ENCODE assay signal across 1 cellular context in the genomic region with DNA sequence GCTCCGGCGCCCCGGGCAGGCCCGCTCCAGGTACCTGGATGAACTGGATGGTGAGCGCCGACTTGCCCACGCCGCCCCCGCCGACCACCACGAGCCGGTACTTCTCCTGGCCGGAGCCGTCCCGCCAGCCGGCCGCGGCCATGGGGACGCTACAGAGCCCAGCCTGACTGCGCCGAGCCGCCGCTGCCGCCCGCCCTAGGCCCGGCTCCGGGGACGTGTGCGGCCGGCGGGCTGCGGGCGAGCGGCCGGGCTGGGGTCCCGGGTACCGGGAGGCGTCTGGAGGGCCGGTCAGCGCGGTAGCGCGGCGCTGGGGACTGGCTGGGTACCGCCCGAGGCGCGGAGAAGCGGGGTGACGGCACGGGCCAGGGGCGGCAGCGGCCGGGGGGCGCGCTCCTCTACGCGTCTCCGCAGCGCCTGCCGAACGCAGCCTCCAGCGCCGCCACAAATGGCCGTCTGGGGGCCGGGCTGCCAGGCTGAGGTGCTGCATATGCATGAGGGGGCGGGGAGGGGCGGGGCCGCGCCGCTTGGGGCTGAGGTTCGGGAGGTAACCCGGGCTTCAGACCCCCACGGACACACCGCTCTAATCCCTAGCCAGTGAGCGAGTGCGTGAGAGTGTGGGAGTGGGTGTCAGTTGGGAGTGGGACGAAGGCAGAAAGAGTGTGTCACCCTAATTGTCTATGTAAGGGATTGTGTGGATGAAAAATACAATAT.
A peak's percentile ranks its signal among the peaks of the same experiment; 100 is the strongest.
TF ChIP-seq lines count a peak whose summit lies in the region.

A gene (minus strand): TSS at position 455 of the 711 bp plus-strand sequence. CDS start 313 bp downstream, at position 142.

TF ChIP-seq in HepG2, 621 proteins besides CTCF, POLR2A, EP300 and RAD21 (continued from another document and continues in another):
- TF ChIP-seq, protein P1, sequence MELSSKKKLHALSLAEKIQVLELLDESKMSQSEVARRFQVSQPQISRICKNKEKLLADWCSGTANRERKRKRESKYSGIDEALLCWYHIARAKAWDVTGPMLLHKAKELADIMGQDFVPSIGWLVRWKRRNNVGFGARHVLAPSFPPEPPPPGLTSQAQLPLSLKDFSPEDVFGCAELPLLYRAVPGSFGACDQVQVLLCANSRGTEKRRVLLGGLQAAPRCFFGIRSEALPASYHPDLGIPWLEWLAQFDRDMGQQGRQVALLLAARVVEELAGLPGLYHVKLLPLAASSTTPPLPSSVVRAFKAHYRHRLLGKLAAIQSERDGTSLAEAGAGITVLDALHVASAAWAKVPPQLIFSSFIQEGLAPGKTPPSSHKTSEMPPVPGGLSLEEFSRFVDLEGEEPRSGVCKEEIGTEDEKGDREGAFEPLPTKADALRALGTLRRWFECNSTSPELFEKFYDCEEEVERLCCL (CRISPR knock-in tag; IDR thresholded peaks at IDR 0.05; ENCODE audit: borderline replicate concordance), result no peak
- no peak for TF ChIP-seq RORA (CRISPR knock-in tag; IDR thresholded peaks at IDR 0.05)
- no peak for TF ChIP-seq HOXA7 (CRISPR knock-in tag; IDR thresholded peaks at IDR 0.05)
- no peak for TF ChIP-seq STAT5B (CRISPR knock-in tag; IDR thresholded peaks at IDR 0.05)
- TF ChIP-seq HDAC1 (CRISPR knock-in tag; IDR thresholded peaks at IDR 0.05), result 0 out of 2 replicates have a peak, but pooled peaks have one; percentile 18
- no peak for TF ChIP-seq PAF1 (CRISPR knock-in tag; IDR thresholded peaks at IDR 0.05)
- TF ChIP-seq ZNF564 (CRISPR knock-in tag; IDR thresholded peaks at IDR 0.05), result 0 out of 2 replicates have a peak, but pooled peaks have one; percentile 37
- no peak for TF ChIP-seq ZNF30 (CRISPR knock-in tag; IDR thresholded peaks at IDR 0.05)
- no peak for TF ChIP-seq ZNF225 (CRISPR knock-in tag; IDR thresholded peaks at IDR 0.05)
- TF ChIP-seq, protein P2, sequence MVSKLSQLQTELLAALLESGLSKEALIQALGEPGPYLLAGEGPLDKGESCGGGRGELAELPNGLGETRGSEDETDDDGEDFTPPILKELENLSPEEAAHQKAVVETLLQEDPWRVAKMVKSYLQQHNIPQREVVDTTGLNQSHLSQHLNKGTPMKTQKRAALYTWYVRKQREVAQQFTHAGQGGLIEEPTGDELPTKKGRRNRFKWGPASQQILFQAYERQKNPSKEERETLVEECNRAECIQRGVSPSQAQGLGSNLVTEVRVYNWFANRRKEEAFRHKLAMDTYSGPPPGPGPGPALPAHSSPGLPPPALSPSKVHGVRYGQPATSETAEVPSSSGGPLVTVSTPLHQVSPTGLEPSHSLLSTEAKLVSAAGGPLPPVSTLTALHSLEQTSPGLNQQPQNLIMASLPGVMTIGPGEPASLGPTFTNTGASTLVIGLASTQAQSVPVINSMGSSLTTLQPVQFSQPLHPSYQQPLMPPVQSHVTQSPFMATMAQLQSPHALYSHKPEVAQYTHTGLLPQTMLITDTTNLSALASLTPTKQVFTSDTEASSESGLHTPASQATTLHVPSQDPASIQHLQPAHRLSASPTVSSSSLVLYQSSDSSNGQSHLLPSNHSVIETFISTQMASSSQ (IDR thresholded peaks at IDR 0.05; ENCODE audit: low read depth), result no peak
- TF ChIP-seq, protein P2 (CRISPR knock-in tag; IDR thresholded peaks at IDR 0.05; ENCODE audit: borderline replicate concordance), result no peak
- TF ChIP-seq, protein P3, sequence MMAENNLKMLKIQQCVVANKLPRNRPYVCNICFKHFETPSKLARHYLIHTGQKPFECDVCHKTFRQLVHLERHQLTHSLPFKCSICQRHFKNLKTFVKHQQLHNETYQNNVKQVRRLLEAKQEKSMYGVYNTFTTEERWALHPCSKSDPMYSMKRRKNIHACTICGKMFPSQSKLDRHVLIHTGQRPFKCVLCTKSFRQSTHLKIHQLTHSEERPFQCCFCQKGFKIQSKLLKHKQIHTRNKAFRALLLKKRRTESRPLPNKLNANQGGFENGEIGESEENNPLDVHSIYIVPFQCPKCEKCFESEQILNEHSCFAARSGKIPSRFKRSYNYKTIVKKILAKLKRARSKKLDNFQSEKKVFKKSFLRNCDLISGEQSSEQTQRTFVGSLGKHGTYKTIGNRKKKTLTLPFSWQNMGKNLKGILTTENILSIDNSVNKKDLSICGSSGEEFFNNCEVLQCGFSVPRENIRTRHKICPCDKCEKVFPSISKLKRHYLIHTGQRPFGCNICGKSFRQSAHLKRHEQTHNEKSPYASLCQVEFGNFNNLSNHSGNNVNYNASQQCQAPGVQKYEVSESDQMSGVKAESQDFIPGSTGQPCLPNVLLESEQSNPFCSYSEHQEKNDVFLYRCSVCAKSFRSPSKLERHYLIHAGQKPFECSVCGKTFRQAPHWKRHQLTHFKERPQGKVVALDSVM (CRISPR knock-in tag; IDR thresholded peaks at IDR 0.05), result no peak
- no peak for TF ChIP-seq ARID2 (CRISPR knock-in tag; IDR thresholded peaks at IDR 0.05; ENCODE audit: borderline replicate concordance)
- TF ChIP-seq ZFP90 (CRISPR knock-in tag; IDR thresholded peaks at IDR 0.05; ENCODE audit: borderline replicate concordance), result no peak
- TF ChIP-seq BCL6 (CRISPR knock-in tag; IDR thresholded peaks at IDR 0.05), result no peak
- no peak for TF ChIP-seq MED13 (CRISPR knock-in tag; IDR thresholded peaks at IDR 0.05)
- no peak for TF ChIP-seq RARG (CRISPR knock-in tag; IDR thresholded peaks at IDR 0.05; ENCODE audit: low read depth)
- TF ChIP-seq HMG20B (CRISPR knock-in tag; conservative IDR thresholded peaks at IDR 0.05), result no peak
- TF ChIP-seq, protein P4, sequence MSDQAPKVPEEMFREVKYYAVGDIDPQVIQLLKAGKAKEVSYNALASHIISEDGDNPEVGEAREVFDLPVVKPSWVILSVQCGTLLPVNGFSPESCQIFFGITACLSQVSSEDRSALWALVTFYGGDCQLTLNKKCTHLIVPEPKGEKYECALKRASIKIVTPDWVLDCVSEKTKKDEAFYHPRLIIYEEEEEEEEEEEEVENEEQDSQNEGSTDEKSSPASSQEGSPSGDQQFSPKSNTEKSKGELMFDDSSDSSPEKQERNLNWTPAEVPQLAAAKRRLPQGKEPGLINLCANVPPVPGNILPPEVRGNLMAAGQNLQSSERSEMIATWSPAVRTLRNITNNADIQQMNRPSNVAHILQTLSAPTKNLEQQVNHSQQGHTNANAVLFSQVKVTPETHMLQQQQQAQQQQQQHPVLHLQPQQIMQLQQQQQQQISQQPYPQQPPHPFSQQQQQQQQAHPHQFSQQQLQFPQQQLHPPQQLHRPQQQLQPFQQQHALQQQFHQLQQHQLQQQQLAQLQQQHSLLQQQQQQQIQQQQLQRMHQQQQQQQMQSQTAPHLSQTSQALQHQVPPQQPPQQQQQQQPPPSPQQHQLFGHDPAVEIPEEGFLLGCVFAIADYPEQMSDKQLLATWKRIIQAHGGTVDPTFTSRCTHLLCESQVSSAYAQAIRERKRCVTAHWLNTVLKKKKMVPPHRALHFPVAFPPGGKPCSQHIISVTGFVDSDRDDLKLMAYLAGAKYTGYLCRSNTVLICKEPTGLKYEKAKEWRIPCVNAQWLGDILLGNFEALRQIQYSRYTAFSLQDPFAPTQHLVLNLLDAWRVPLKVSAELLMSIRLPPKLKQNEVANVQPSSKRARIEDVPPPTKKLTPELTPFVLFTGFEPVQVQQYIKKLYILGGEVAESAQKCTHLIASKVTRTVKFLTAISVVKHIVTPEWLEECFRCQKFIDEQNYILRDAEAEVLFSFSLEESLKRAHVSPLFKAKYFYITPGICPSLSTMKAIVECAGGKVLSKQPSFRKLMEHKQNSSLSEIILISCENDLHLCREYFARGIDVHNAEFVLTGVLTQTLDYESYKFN (CRISPR knock-in tag; conservative IDR thresholded peaks at IDR 0.05), result 0 out of 2 replicates have a peak, but pooled peaks have one; percentile 31
- TF ChIP-seq, protein P5, sequence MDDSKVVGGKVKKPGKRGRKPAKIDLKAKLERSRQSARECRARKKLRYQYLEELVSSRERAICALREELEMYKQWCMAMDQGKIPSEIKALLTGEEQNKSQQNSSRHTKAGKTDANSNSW (CRISPR knock-in tag; IDR thresholded peaks at IDR 0.05; ENCODE audit: borderline replicate concordance), result no peak
- TF ChIP-seq ZNF496 (CRISPR knock-in tag; IDR thresholded peaks at IDR 0.05; ENCODE audit: insufficient replicate concordance), result no peak
- TF ChIP-seq, protein P6, sequence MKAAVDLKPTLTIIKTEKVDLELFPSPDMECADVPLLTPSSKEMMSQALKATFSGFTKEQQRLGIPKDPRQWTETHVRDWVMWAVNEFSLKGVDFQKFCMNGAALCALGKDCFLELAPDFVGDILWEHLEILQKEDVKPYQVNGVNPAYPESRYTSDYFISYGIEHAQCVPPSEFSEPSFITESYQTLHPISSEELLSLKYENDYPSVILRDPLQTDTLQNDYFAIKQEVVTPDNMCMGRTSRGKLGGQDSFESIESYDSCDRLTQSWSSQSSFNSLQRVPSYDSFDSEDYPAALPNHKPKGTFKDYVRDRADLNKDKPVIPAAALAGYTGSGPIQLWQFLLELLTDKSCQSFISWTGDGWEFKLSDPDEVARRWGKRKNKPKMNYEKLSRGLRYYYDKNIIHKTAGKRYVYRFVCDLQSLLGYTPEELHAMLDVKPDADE (CRISPR knock-in tag; IDR thresholded peaks at IDR 0.05), result 0 out of 2 replicates have a peak, but pooled peaks have one; percentile 76
- TF ChIP-seq ZNF556 (CRISPR knock-in tag; IDR thresholded peaks at IDR 0.05; ENCODE audit: borderline replicate concordance), result no peak
- TF ChIP-seq RBFOX2 (IDR thresholded peaks at IDR 0.05; ENCODE audit: low read depth, low read length), result peak; percentile 82
- TF ChIP-seq, protein P7, sequence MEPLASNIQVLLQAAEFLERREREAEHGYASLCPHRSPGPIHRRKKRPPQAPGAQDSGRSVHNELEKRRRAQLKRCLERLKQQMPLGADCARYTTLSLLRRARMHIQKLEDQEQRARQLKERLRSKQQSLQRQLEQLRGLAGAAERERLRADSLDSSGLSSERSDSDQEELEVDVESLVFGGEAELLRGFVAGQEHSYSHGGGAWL (CRISPR knock-in tag; IDR thresholded peaks at IDR 0.05), result peak; percentile 14; the same call in 1 of the 2 replicates
- TF ChIP-seq, protein P8, sequence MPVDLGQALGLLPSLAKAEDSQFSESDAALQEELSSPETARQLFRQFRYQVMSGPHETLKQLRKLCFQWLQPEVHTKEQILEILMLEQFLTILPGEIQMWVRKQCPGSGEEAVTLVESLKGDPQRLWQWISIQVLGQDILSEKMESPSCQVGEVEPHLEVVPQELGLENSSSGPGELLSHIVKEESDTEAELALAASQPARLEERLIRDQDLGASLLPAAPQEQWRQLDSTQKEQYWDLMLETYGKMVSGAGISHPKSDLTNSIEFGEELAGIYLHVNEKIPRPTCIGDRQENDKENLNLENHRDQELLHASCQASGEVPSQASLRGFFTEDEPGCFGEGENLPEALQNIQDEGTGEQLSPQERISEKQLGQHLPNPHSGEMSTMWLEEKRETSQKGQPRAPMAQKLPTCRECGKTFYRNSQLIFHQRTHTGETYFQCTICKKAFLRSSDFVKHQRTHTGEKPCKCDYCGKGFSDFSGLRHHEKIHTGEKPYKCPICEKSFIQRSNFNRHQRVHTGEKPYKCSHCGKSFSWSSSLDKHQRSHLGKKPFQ (CRISPR knock-in tag; IDR thresholded peaks at IDR 0.05; ENCODE audit: insufficient replicate concordance), result no peak
- no peak for TF ChIP-seq NFRKB (IDR thresholded peaks at IDR 0.05)
- TF ChIP-seq, protein P9, sequence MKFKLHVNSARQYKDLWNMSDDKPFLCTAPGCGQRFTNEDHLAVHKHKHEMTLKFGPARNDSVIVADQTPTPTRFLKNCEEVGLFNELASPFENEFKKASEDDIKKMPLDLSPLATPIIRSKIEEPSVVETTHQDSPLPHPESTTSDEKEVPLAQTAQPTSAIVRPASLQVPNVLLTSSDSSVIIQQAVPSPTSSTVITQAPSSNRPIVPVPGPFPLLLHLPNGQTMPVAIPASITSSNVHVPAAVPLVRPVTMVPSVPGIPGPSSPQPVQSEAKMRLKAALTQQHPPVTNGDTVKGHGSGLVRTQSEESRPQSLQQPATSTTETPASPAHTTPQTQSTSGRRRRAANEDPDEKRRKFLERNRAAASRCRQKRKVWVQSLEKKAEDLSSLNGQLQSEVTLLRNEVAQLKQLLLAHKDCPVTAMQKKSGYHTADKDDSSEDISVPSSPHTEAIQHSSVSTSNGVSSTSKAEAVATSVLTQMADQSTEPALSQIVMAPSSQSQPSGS (CRISPR knock-in tag; IDR thresholded peaks at IDR 0.05), result no peak
- TF ChIP-seq CBX1 (IDR thresholded peaks at IDR 0.05; ENCODE audit: low read depth), result peak; percentile 64
- 0 out of 2 replicates have a peak, but pooled peaks have one; percentile 54 for TF ChIP-seq MEIS2 (CRISPR knock-in tag; IDR thresholded peaks at IDR 0.05)
- TF ChIP-seq TAF1 (CRISPR knock-in tag; IDR thresholded peaks at IDR 0.05), result peak; percentile 0; the same call in 1 of the 2 replicates
- no peak for TF ChIP-seq ATM (IDR thresholded peaks at IDR 0.05; ENCODE audit: borderline replicate concordance)
- TF ChIP-seq NFYC (CRISPR knock-in tag; IDR thresholded peaks at IDR 0.05), result no peak
- 0 out of 2 replicates have a peak, but pooled peaks have one; percentile 19 for TF ChIP-seq RNF2 (conservative IDR thresholded peaks at IDR 0.05; ENCODE audit: low read depth)
- TF ChIP-seq, protein P10, sequence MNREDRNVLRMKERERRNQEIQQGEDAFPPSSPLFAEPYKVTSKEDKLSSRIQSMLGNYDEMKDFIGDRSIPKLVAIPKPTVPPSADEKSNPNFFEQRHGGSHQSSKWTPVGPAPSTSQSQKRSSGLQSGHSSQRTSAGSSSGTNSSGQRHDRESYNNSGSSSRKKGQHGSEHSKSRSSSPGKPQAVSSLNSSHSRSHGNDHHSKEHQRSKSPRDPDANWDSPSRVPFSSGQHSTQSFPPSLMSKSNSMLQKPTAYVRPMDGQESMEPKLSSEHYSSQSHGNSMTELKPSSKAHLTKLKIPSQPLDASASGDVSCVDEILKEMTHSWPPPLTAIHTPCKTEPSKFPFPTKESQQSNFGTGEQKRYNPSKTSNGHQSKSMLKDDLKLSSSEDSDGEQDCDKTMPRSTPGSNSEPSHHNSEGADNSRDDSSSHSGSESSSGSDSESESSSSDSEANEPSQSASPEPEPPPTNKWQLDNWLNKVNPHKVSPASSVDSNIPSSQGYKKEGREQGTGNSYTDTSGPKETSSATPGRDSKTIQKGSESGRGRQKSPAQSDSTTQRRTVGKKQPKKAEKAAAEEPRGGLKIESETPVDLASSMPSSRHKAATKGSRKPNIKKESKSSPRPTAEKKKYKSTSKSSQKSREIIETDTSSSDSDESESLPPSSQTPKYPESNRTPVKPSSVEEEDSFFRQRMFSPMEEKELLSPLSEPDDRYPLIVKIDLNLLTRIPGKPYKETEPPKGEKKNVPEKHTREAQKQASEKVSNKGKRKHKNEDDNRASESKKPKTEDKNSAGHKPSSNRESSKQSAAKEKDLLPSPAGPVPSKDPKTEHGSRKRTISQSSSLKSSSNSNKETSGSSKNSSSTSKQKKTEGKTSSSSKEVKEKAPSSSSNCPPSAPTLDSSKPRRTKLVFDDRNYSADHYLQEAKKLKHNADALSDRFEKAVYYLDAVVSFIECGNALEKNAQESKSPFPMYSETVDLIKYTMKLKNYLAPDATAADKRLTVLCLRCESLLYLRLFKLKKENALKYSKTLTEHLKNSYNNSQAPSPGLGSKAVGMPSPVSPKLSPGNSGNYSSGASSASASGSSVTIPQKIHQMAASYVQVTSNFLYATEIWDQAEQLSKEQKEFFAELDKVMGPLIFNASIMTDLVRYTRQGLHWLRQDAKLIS (CRISPR knock-in tag; IDR thresholded peaks at IDR 0.05), result no peak
- no peak for TF ChIP-seq ZFP36L2 (CRISPR knock-in tag; IDR thresholded peaks at IDR 0.05)
- TF ChIP-seq ZNF468 (CRISPR knock-in tag; IDR thresholded peaks at IDR 0.05), result no peak
